In the genomic region with DNA sequence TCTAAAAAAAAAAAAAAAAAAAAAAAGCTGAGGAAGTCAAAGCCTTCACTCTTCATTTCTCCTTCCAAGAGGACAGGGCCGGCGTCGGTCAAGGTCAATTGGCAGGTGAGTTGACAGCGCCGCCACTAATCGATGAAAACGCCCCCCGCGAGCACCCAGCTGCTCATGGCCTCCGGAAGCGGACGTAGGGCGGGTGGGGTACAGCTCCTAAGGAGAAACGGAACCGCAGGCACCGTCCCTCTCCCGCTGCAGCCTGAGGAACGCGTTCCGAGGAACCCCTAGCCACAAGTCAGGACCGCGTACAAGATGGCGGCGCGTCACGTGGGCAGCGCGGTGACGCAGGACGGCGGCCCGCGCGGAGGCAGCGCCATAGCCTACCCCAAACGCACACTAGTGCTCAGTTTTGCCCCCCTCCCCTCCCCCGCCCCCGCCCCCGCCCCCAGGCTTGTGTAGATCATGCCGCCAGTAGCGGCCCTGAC, we compare ENCODE assay signal across 8 cellular contexts. TPM values are rescaled to one million over a fixed set of nuclear protein-coding genes. Genes with fewer than 3 reads are reported as not detected.
A peak's percentile ranks its signal among the peaks of the same experiment; 100 is the strongest.
DNase-seq lines count a peak whose midpoint lies in the region; ATAC-seq and TF ChIP-seq lines count a peak whose summit lies in the region.

A gene (plus strand): TSS at position 465 of the 479 bp plus-strand sequence. CDS start 16,045 bp downstream, outside the sequence.

- peaks cover 0 to 2% (median 1%) of the 10 kb centered on the region in 3 donors for H3K27me3 Mint-ChIP-seq in CD14-positive monocyte (ENCODE audit: low read depth in 3 of 3)
- no peaks in the 10 kb centered on the region for H3K27me3 Mint-ChIP-seq in activated CD8-positive, alpha-beta T cell treated with anti-CD3 and anti-CD28 coated beads for 36 hours

- TF ChIP-seq CTCF in CD14-positive monocyte (IDR thresholded peaks at IDR 0.05): no peak
- no peak for TF ChIP-seq CTCF in activated CD8-positive, alpha-beta T cell treated with anti-CD3 and anti-CD28 coated beads for 36 hours (IDR thresholded peaks at IDR 0.05)

- peaks cover 2 to 7% of the 10 kb centered on the region in 2 donors for H3K36me3 Mint-ChIP-seq in CD14-positive monocyte
- peaks cover 7% of the 10 kb centered on the region for H3K36me3 Mint-ChIP-seq in activated CD8-positive, alpha-beta T cell treated with anti-CD3 and anti-CD28 coated beads for 36 hours (ENCODE audit: low read depth)

- H3K4me3 Mint-ChIP-seq in CD14-positive monocyte: peak within 1 kb of the TSS; percentile 90 to 94
- peak within 1 kb of the TSS; percentile 82 for H3K4me3 Mint-ChIP-seq in activated CD8-positive, alpha-beta T cell treated with anti-CD3 and anti-CD28 coated beads for 36 hours

- POLR2A ChIA-PET in activated CD8-positive, alpha-beta T cell treated with anti-CD3 and anti-CD28 coated beads for 36 hours (lab: Charles Lee): interaction anchor here (0.6 to 2.1 kb wide), 10 partner anchors 9 to 264 kb away, joined by 3 to 13 read pairs (median 4); a partner anchor contains a TSS

- intact Hi-C loops in CD14-positive monocyte (cut with micrococcal nuclease): loop anchor here (2.0 to 10.0 kb wide), 4 partner anchors 259 to 321 kb away; a partner anchor contains a TSS
- intact Hi-C loops in activated CD8-positive, alpha-beta T cell treated with anti-CD3 and anti-CD28 coated beads for 36 hours (cut with micrococcal nuclease): no loop called here

- ATAC-seq in GM19372 (IDR thresholded peaks at IDR 0.05; ENCODE audit: low read depth, unreplicated experiment) (peak; percentile 75), HG03558 (IDR thresholded peaks at IDR 0.05; ENCODE audit: extremely low read depth, unreplicated experiment) (peak; percentile 66)
- peak; percentile 83 for ATAC-seq in activated CD8-positive, alpha-beta T cell treated with anti-CD3 and anti-CD28 coated beads for 36 hours

- H3K9me3 Mint-ChIP-seq in CD14-positive monocyte: no peaks in the 10 kb centered on the region
- H3K9me3 Mint-ChIP-seq in activated CD8-positive, alpha-beta T cell treated with anti-CD3 and anti-CD28 coated beads for 36 hours: no peaks in the 10 kb centered on the region

- H3K4me1 Mint-ChIP-seq in CD14-positive monocyte: peaks cover 36% of the 10 kb centered on the region
- peaks cover 30% of the 10 kb centered on the region for H3K4me1 Mint-ChIP-seq in activated CD8-positive, alpha-beta T cell treated with anti-CD3 and anti-CD28 coated beads for 36 hours (ENCODE audit: low read depth)

- CTCF ChIA-PET in activated CD8-positive, alpha-beta T cell treated with anti-CD3 and anti-CD28 coated beads for 36 hours (lab: Charles Lee): interaction anchor here (1.0 to 3.1 kb wide), 6 partner anchors 10 to 489 kb away, joined by 3 to 38 read pairs (median 12); a partner anchor contains a TSS

- DNase-seq in CD14-positive monocyte (ENCODE audit: low spot score): peak; percentile 89
- DNase-seq in NCI-H82 treated with DMSO at 0.1 percent for 48 hours (lab: John Stamatoyannopoulos, UW; ENCODE audit: unreplicated experiment): peak; percentile 64
- DNase-seq in activated CD8-positive, alpha-beta T cell treated with anti-CD3 and anti-CD28 coated beads for 36 hours: peak; percentile 92
- peak; percentile 81 for DNase-seq in effector CD4-positive, alpha-beta T cell
- DNase-seq in lung microvascular endothelial cell (ENCODE audit: low read depth in 2 of 2): peak; percentile 95 to 96
- peak; percentile 72 to 82 (median 80) for DNase-seq in stimulated activated CD4-positive, alpha-beta T cell treated with anti-CD3 and anti-CD28 coated beads, TNF-alpha, amount 100 ng/mL, for 4 hours (ENCODE audit: low read depth in 3 of 3)

- H3K27ac Mint-ChIP-seq in CD14-positive monocyte: peak within 1 kb of the TSS; percentile 96 to 99 (median 99)
- H3K27ac Mint-ChIP-seq in activated CD8-positive, alpha-beta T cell treated with anti-CD3 and anti-CD28 coated beads for 36 hours: peak within 1 kb of the TSS; percentile 98

RNA-seq across cellular contexts. Expression of the gene that starts here (rescaled TPM):
- 10 to 100 TPM; 21.5 to 21.9 TPM for polyA plus RNA-seq in CD14-positive monocyte
- 10 to 100 TPM; 46.6 to 49.8 TPM for total RNA-seq in activated CD8-positive, alpha-beta T cell treated with anti-CD3 and anti-CD28 coated beads for 36 hours
- total RNA-seq in lung microvascular endothelial cell: 13.5 and 17.5 TPM in 2 replicates

Comparison
In these comparisons a context has a peak if more than half of its experiments do, and no peak if none do; other contexts are left out.
1. Peak in every context shown above with its lines: DNase-seq and ATAC-seq.